Comparison of ENCODE assay signal across 8 cellular contexts in the genomic region with DNA sequence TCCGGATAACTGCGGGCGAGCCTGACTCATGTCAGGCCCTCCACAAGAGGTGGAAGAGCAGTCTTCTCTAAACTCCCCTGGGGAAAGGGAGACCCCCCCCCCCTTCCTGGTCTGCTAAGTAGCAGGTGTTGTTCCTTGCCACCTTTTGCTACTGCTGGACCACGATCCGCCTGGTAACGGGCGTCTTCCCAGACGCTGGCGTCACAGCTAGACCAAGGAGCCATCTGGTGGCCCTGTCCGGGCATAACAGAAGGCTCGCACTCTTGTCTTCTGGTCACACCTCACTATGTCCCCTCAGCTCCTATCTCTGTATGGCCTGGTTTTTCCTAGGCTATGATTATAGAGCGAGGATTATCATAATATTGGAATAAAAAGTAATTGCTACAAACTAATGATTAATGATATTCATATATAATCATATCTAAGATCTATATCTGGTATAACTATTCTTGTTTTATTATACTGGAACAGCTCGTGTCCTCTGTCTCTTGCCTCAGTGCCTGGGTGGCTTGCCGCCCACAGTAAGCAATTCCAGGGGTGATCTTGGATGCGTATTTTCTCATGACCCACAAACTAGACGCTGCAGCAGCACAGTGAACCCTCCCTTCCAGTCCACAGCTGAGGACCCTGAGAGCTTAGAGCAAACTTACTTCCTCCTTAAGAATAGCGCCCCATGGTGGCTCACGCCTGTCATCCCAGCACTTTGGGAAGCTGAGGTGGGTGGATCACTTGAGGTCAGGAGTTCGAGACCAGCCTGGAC. TPM values are rescaled to one million over a fixed set of nuclear protein-coding genes. Genes with fewer than 3 reads are reported as not detected.
DNase-seq lines count a peak whose midpoint lies in the region; ATAC-seq, FAIRE-seq and TF ChIP-seq lines count a peak whose summit lies in the region.
"Not testable (repeated sequence)": the region's sequence is repeated elsewhere in the genome, so short reads cannot be mapped to it uniquely, and the experiment has no call there.

No MANE protein-coding gene starts in this region.

- H3K9me3 ChIP-seq in OCI-LY1 (ENCODE audit: low read length); H1 (ENCODE audit: insufficient read depth in 2 of 2, low read depth in 1 of 2, low read length in 1 of 2); right cardiac atrium (ENCODE audit: control insufficient read depth, low read length): not testable (repeated sequence)

- not testable (repeated sequence) for H3K4ac ChIP-seq in H1 (replicated peaks; ENCODE audit: insufficient read length, low read depth, low read length)

- not testable (repeated sequence) for H3K27me3 ChIP-seq in OCI-LY1 (ENCODE audit: insufficient read depth, low read length); H1 (replicated peaks in 1 of 4; ENCODE audit: control insufficient read depth in 3 of 4, extremely low read depth in 1 of 4, insufficient read depth in 3 of 4, low read length in 3 of 4); right cardiac atrium (ENCODE audit: control insufficient read depth, insufficient read depth)

- H3K36me3 ChIP-seq in OCI-LY1 (ENCODE audit: insufficient read depth, low read length): peaks cover 22% of the 10 kb centered on the region; the same call in 1 of the 2 replicates
- not testable (repeated sequence) for H3K36me3 ChIP-seq in H1 (ENCODE audit: control insufficient read depth in 2 of 4, insufficient read depth in 4 of 4, low read length in 3 of 4)

- DNase-seq in ELF-1 (ENCODE audit: low read depth, low spot score) (peak; percentile 49), UCSD-AML1 (lab: John Stamatoyannopoulos, UW; ENCODE audit: unreplicated experiment) (peak; percentile 28), right cardiac atrium (peak in 2 of 3 donors; percentile 77 to 83), posterior cingulate gyrus (peak; percentile 35 to 95 (median 70))
- not testable (repeated sequence) for DNase-seq in LNCaP clone FGC (ENCODE audit: low read depth); H1 (ENCODE audit: low read depth in 1 of 2, low spot score in 2 of 2)

- H3K18ac ChIP-seq in H1 (ENCODE audit: extremely low read depth, low read length): not testable (repeated sequence)

- H2BK12ac ChIP-seq in H1 (ENCODE audit: low read depth, low read length): not testable (repeated sequence)

- TF ChIP-seq CTCF in 22Rv1 (IDR thresholded peaks at IDR 0.05) (peak; percentile 70), LNCaP clone FGC (IDR thresholded peaks at IDR 0.05; ENCODE audit: control insufficient read depth, extremely low read depth, insufficient read depth) (peak; percentile 48), OCI-LY1 (IDR thresholded peaks at IDR 0.05; ENCODE audit: low read length) (peak; percentile 38), H1 (IDR thresholded peaks at IDR 0.05; ENCODE audit: control extremely low read depth in 1 of 3, insufficient read depth in 1 of 3, low read depth in 1 of 3, low read length in 3 of 3) (peak in 2 of 3 experiments; percentile 44 to 46; a peak in 3 of 4 replicates)

- not testable (repeated sequence) for H2BK20ac ChIP-seq in H1 (ENCODE audit: low read length)

- H3K9ac ChIP-seq in OCI-LY1 (ENCODE audit: low read length): peak overlapping the region; percentile 83; the same call in 1 of the 2 replicates
- H3K9ac ChIP-seq in H1 (replicated peaks in 1 of 4; ENCODE audit: extremely low read depth in 1 of 4, low read depth in 3 of 4, low read length in 3 of 4): not testable (repeated sequence)

- H4K20me1 ChIP-seq in OCI-LY1 (ENCODE audit: insufficient read depth, low read length): not testable (repeated sequence)
- peaks cover 2 to 12% of the 10 kb centered on the region in 2 experiments for H4K20me1 ChIP-seq in H1 (replicated peaks in 1 of 2; ENCODE audit: control insufficient read depth in 1 of 2, insufficient read depth in 2 of 2, low read length in 2 of 2)

- not testable (repeated sequence) for H2BK120ac ChIP-seq in H1 (replicated peaks; ENCODE audit: low read depth, low read length)

- not testable (repeated sequence) for H3K79me2 ChIP-seq in OCI-LY1 (ENCODE audit: insufficient read depth, low read length); H1 (ENCODE audit: control insufficient read depth in 1 of 2, insufficient read depth in 2 of 2, low read length in 2 of 2)

- H2AK5ac ChIP-seq in H1 (ENCODE audit: low read depth, low read length): not testable (repeated sequence)

- peak overlapping the region; percentile 78; the same call in 1 of the 2 replicates for H3K4me2 ChIP-seq in OCI-LY1 (ENCODE audit: low read length)
- not testable (repeated sequence) for H3K4me2 ChIP-seq in H1 (ENCODE audit: insufficient read depth in 1 of 2, low read depth in 2 of 2, low read length in 2 of 2)

- peaks cover 38% of the 10 kb centered on the region for H3K4me1 ChIP-seq in OCI-LY1 (ENCODE audit: insufficient read depth, low read length, severe bottlenecking)
- H3K4me1 ChIP-seq in H1 (replicated peaks in 1 of 4; ENCODE audit: control insufficient read depth in 3 of 4, insufficient read depth in 4 of 4, low read length in 3 of 4); right cardiac atrium (ENCODE audit: control insufficient read depth, insufficient read depth, low read length): not testable (repeated sequence)

- not testable (repeated sequence) for H3K9me2 ChIP-seq in OCI-LY1 (ENCODE audit: low read depth, low read length)

- not testable (repeated sequence) for H3K23me2 ChIP-seq in H1 (ENCODE audit: low read depth, low read length)

- intact Hi-C loops in right cardiac atrium (cut with DNase I): loop anchor here in 2 of 4 donors (5.0 to 10.0 kb wide), 2 partner anchors 49 to 114 kb away; no protein-coding TSS in a partner anchor
- intact Hi-C loops in posterior cingulate gyrus (cut with DNase I): not testable (repeated sequence)

- not testable (repeated sequence) for TF ChIP-seq EP300 in H1 (IDR thresholded peaks at IDR 0.05; ENCODE audit: borderline replicate concordance in 1 of 2, low read depth in 2 of 2, low read length in 2 of 2)

- H3K56ac ChIP-seq in H1 (replicated peaks; ENCODE audit: insufficient read length, low read depth, low read length): not testable (repeated sequence)

- CTCF ChIA-PET in H1 (lab: Charles Lee; ENCODE audit: partially characterized antibody): interaction anchor here (0.6 to 4.0 kb wide), 58 partner anchors 9 to 522 kb away, joined by 3 to 20 read pairs (median 4); no protein-coding TSS in a partner anchor

- H3K79me1 ChIP-seq in H1 (ENCODE audit: low read depth, low read length): not testable (repeated sequence)

- H3K14ac ChIP-seq in H1 (ENCODE audit: insufficient read length): not testable (repeated sequence)

- H4K91ac ChIP-seq in H1 (replicated peaks; ENCODE audit: insufficient read length, low read length): not testable (repeated sequence)

- ATAC-seq in right cardiac atrium: not testable (repeated sequence)

- not testable (repeated sequence) for H2AFZ ChIP-seq in OCI-LY1 (ENCODE audit: low read length); H1 (ENCODE audit: low read length)

- POLR2A ChIA-PET in H1 (lab: Charles Lee; ENCODE audit: partially characterized antibody): interaction anchor here (1.6 to 1.8 kb wide), 2 partner anchors 38 to 44 kb away, joined by 5 to 8 read pairs; no protein-coding TSS in a partner anchor

- not testable (repeated sequence) for H3F3A ChIP-seq in OCI-LY1 (ENCODE audit: insufficient read depth, low read length)

- not testable (repeated sequence) for H2BK15ac ChIP-seq in H1 (ENCODE audit: low read length)

- not testable (repeated sequence) for H3K27ac ChIP-seq in 22Rv1; H1 (ENCODE audit: low read depth, low read length)
- H3K27ac ChIP-seq in OCI-LY1 (ENCODE audit: low read depth, low read length, poor library complexity, severe bottlenecking) (peak overlapping the region; percentile 96), right cardiac atrium (ENCODE audit: low read length) (peak overlapping the region; percentile 87)

- FAIRE-seq in H1 (lab: Jason Lieb, UNC): not testable (repeated sequence)

- not testable (repeated sequence) for H3K4me3 ChIP-seq in LNCaP clone FGC (ENCODE audit: low read depth, low read length); H1 (ENCODE audit: extremely low read depth in 1 of 4, insufficient read depth in 2 of 4, low read depth in 3 of 4, low read length in 4 of 4)
- peak overlapping the region; percentile 5 for H3K4me3 ChIP-seq in OCI-LY1 (ENCODE audit: low read depth, low read length, poor library complexity, severe bottlenecking)
- H3K4me3 ChIP-seq in right cardiac atrium (ENCODE audit: low read length): peak overlapping the region; percentile 34

- TF ChIP-seq RAD21 in H1 (IDR thresholded peaks at IDR 0.05 in 1 of 2, conservative IDR thresholded peaks at IDR 0.05 in 1 of 2; ENCODE audit: low read depth in 2 of 2, low read length in 2 of 2): peak; percentile 49 to 61

- H4K5ac ChIP-seq in H1 (ENCODE audit: insufficient read length, low read depth, low read length): not testable (repeated sequence)

- H4K8ac ChIP-seq in H1 (ENCODE audit: extremely low read depth, insufficient read depth, low read length): not testable (repeated sequence)

- 85% methylated on average over 18 of the region's 19 CpGs; no CpG with 5 or more reads in 1 of the 2 experiments for WGBS in H1 (ENCODE audit: extremely low coverage in 1 of 2, insufficient coverage in 1 of 2, insufficient read length in 1 of 2, insufficient replicate concordance in 2 of 2, low coverage in 1 of 2, low lambda C conversion rate in 2 of 2, missing lambda C conversion rate in 1 of 2), 2 experiments
- WGBS in right cardiac atrium: 56% methylated on average over 18 of the region's 19 CpGs

- H2BK5ac ChIP-seq in H1 (ENCODE audit: low read depth, low read length): not testable (repeated sequence)

- H3K23ac ChIP-seq in H1 (ENCODE audit: insufficient read length): not testable (repeated sequence)

- TF ChIP-seq POLR2A in H1 (IDR thresholded peaks at IDR 0.05; ENCODE audit: control extremely low read depth in 1 of 2, low read depth in 2 of 2, low read length in 2 of 2): not testable (repeated sequence)

RNA-seq across cellular contexts. Expression of a gene that starts 2.2 kb away (rescaled TPM):
- 1.7 and 2.0 TPM in 2 replicates for total RNA-seq in H1 (2021; fragmentation: NEBNext Ultra II Directional; extraction: Animal tissue kit (Norgen Biotek cat#: 25700))
- 0.74 and 1.3 TPM in 2 replicates for polyA plus RNA-seq in H1 (2011; rRNA removed)
- 1.0 TPM for polyA plus RNA-seq in H1 (2011; cell fraction: cytosol; rRNA removed)
- 1.5 TPM for polyA plus RNA-seq in H1 (2011; cell fraction: nucleus; rRNA removed)
- 0.77 to 1.4 TPM (median 1.2 TPM) in 4 replicates for polyA plus RNA-seq in H1 (2012, experiment 1 of 2)
- polyA plus RNA-seq in H1 (2012, experiment 2 of 2): 0.49 TPM
- polyA plus RNA-seq in H1 (2013, experiment 1 of 2): 0.75 TPM
- polyA plus RNA-seq in H1 (2013, experiment 2 of 2): 0.52 TPM
- 0.34 and 0.76 TPM in 2 replicates for polyA minus RNA-seq in H1 (2011; rRNA and poly(A)+ RNA removed)
- not detected for polyA minus RNA-seq in H1 (2011; cell fraction: cytosol; rRNA and poly(A)+ RNA removed)
- polyA minus RNA-seq in H1 (2011; cell fraction: nucleus; rRNA and poly(A)+ RNA removed): 1.6 TPM
- total RNA-seq in right cardiac atrium: 100 to 1,000 TPM; 320 to 446 (median 375) TPM
- polyA plus RNA-seq in right cardiac atrium: 280 TPM

RNA-seq across cellular contexts. Expression of a gene that starts 39.5 kb away (rescaled TPM):
- 35.2 and 35.3 TPM in 2 replicates for total RNA-seq in H1 (2021; fragmentation: NEBNext Ultra II Directional; extraction: Animal tissue kit (Norgen Biotek cat#: 25700))
- polyA plus RNA-seq in H1 (2011; rRNA removed): 19.5 and 22.6 TPM in 2 replicates
- 24.4 TPM for polyA plus RNA-seq in H1 (2011; cell fraction: cytosol; rRNA removed)
- polyA plus RNA-seq in H1 (2011; cell fraction: nucleus; rRNA removed): 30.3 TPM
- polyA plus RNA-seq in H1 (2012, experiment 1 of 2): 20.2 to 29.9 TPM (median 25.7 TPM) in 4 replicates
- 7.8 TPM for polyA plus RNA-seq in H1 (2012, experiment 2 of 2)
- 20.0 TPM for polyA plus RNA-seq in H1 (2013, experiment 1 of 2)
- polyA plus RNA-seq in H1 (2013, experiment 2 of 2): 19.6 TPM
- 28.8 and 30.9 TPM in 2 replicates for polyA minus RNA-seq in H1 (2011; rRNA and poly(A)+ RNA removed)
- 8.8 TPM for polyA minus RNA-seq in H1 (2011; cell fraction: cytosol; rRNA and poly(A)+ RNA removed)
- 25.0 TPM for polyA minus RNA-seq in H1 (2011; cell fraction: nucleus; rRNA and poly(A)+ RNA removed)
- 100 to 1,000 TPM; 124 to 160 (median 142) TPM for total RNA-seq in right cardiac atrium
- 91.6 TPM for polyA plus RNA-seq in right cardiac atrium

Comparison
In these comparisons a context has a peak if more than half of its experiments do, and no peak if none do; other contexts are left out.
1. RNA of a gene that starts 2.2 kb away (total RNA-seq): 320 to 446 TPM in right cardiac atrium; 1.7 to 2.0 TPM in H1; every median in the first group is over 100 times any median in the second.
2. Peak in every context shown above with its lines, with median percentiles within 50 percentile points of each other: CTCF ChIP-seq.